Comparison of ENCODE assay signal across 25 cellular contexts in the genomic region with DNA sequence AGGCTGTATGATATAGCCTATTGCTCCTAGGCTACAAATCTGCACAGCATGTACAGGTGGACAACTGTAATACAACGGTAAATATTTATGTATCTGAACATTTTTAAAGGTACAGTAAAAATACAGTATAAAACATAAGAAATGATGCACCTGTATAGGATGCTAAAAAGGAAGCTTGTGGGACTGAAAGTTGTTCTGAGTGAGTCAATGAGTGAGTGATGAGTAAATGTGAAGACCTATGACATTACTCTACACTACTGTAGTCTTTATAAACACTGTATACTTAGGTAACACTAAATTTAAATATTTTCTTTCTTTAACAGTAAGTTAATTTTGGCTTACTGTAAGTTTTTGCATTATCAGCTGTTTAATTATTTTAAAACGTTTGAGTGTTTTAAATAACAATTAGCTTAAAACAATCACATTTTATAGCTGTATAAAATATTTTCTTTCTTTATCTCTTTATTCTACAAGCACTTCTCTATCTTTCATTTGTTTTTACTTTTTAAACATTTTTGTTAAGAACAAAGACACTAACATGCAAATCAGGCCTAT. TPM values are rescaled to one million over a fixed set of nuclear protein-coding genes. Genes with fewer than 3 reads are reported as not detected.
DNase-seq lines count a peak whose midpoint lies in the region; ATAC-seq, FAIRE-seq and TF ChIP-seq lines count a peak whose summit lies in the region.
"Had no signal": no experiment of that assay in that cellular context is flagged by ENCODE, and none has a peak within 500 bp of the region (broad histone marks: within the 10 kb centered on the region; RNA-seq: fewer than 3 reads in every experiment).

No MANE protein-coding gene starts in this region.

- H3K4me1 ChIP-seq in A549 (no peaks in the 10 kb centered on the region), upper lobe of left lung (no peaks in the 10 kb centered on the region), hepatocyte (ENCODE audit: insufficient read depth) (no peaks in the 10 kb centered on the region)
- H3K4me1 ChIP-seq: BE2C; BLaER1 treated with 17β-estradiol and CSF1 and Interleukin-3, amounts not matched to agents 10 nM and 100 nM had no signal

- H3K9me3 ChIP-seq in A549 (no peaks in the 10 kb centered on the region), upper lobe of left lung (no peaks in the 10 kb centered on the region), hepatocyte (ENCODE audit: low read depth) (no peaks in the 10 kb centered on the region)

- TF ChIP-seq CTCF in A549 (IDR thresholded peaks at IDR 0.05) (no peak), epithelial cell of esophagus (IDR thresholded peaks at IDR 0.05; ENCODE audit: insufficient read depth, low read depth, low read length, missing control alignments) (no peak), upper lobe of left lung (IDR thresholded peaks at IDR 0.05) (no peak), hepatocyte (IDR thresholded peaks at IDR 0.05; ENCODE audit: poor library complexity) (no peak)

- CTCF ChIA-PET in A549 (lab: Yijun Ruan, JAX), result no interaction called here

- TF ChIP-seq RAD21 in A549 (conservative IDR thresholded peaks at IDR 0.05 in 1 of 2, IDR thresholded peaks at IDR 0.05 in 1 of 2), result no peak

- TF ChIP-seq POLR2A in A549 (IDR thresholded peaks at IDR 0.05; ENCODE audit: low read length), result no peak
- no peak for TF ChIP-seq POLR2A in upper lobe of left lung (IDR thresholded peaks at IDR 0.05)

- H3K27me3 ChIP-seq in upper lobe of left lung (no peaks in the 10 kb centered on the region), hepatocyte (no peaks in the 10 kb centered on the region)
- H3K27me3 ChIP-seq: BE2C; BLaER1 treated with 17β-estradiol and CSF1 and Interleukin-3, amounts not matched to agents 10 nM and 100 nM had no signal

- H3K9me2 ChIP-seq in hepatocyte (replicated peaks; ENCODE audit: insufficient read depth), result no peaks in the 10 kb centered on the region

- no peak for DNase-seq in A549 (ENCODE audit: low read depth in 1 of 2, low spot score in 1 of 2)
- DNase-seq in RCC 7860 (ENCODE audit: low spot score), result no peak
- peak; percentile 1 for DNase-seq in epithelial cell of esophagus (ENCODE audit: low read depth)
- no peak for DNase-seq in cerebellar cortex (ENCODE audit: low spot score)
- no peak for DNase-seq in upper lobe of left lung
- DNase-seq in hepatocyte (ENCODE audit: low spot score), result no peak
- DNase-seq: ACHN; AML-193; BE2C; CD4-positive, alpha-beta T cell; CD8-positive, alpha-beta memory T cell; DMS 273 treated with DMSO at 0.1 percent for 48 hours; DMS79; EL; GDM1; GM23248; H7; HCEC 1CT had no signal

- FAIRE-seq in A549 (lab: Jason Lieb, UNC) (no peak), RCC 7860 (lab: Jason Lieb, UNC) (peak; percentile 41)
- FAIRE-seq: D721Med, GM12878, GM19239, H1 had no signal

- ATAC-seq in A549 (no peak), upper lobe of left lung (ENCODE audit: low FRiP score in 2 of 2) (no peak)
- ATAC-seq: GM12878 had no signal

- no peaks in the 10 kb centered on the region for H4K20me1 ChIP-seq in hepatocyte (ENCODE audit: insufficient read depth, poor library complexity, severe bottlenecking)
- H4K20me1 ChIP-seq: BLaER1 treated with 17β-estradiol and CSF1 and Interleukin-3, amounts not matched to agents 10 nM and 100 nM had no signal

- POLR2A ChIA-PET in A549 (lab: Yijun Ruan, JAX), result no interaction called here

- no peak overlapping the region for H3K4me2 ChIP-seq in A549
- H3K4me2 ChIP-seq in hepatocyte, result no peak overlapping the region
- H3K4me2 ChIP-seq: BLaER1 treated with 17β-estradiol and CSF1 and Interleukin-3, amounts not matched to agents 10 nM and 100 nM had no signal

- H3K27ac ChIP-seq in A549 (no peak overlapping the region), upper lobe of left lung (no peak overlapping the region), hepatocyte (no peak overlapping the region)
- H3K27ac ChIP-seq: 22Rv1; BLaER1 treated with 17β-estradiol and CSF1 and Interleukin-3, amounts not matched to agents 10 nM and 100 nM; GM23248 had no signal

- WGBS in A549 (ENCODE audit: missing lambda C conversion rate), result 2% methylated on average over 2 of the region's 2 CpGs
- 82 to 85% methylated on average over 2 of the region's 2 CpGs for WGBS in upper lobe of left lung, 2 donors
- 73% methylated on average over 2 of the region's 2 CpGs for WGBS in hepatocyte (ENCODE audit: low lambda C conversion rate, missing lambda C conversion rate)

- H3K79me2 ChIP-seq in hepatocyte, result no peaks in the 10 kb centered on the region

- H2AFZ ChIP-seq in hepatocyte, result no peak overlapping the region
- H2AFZ ChIP-seq: GM23248 had no signal

- H3K36me3 ChIP-seq in upper lobe of left lung, result no peaks in the 10 kb centered on the region
- no peaks in the 10 kb centered on the region for H3K36me3 ChIP-seq in hepatocyte (replicated peaks; ENCODE audit: insufficient read depth, low read depth)
- H3K36me3 ChIP-seq: BE2C; BLaER1 treated with 17β-estradiol and CSF1 and Interleukin-3, amounts not matched to agents 10 nM and 100 nM had no signal

- TF ChIP-seq EP300 in A549 (IDR thresholded peaks at IDR 0.05) (no peak), upper lobe of left lung (IDR thresholded peaks at IDR 0.05) (no peak)

- no peak overlapping the region for H3K4me3 ChIP-seq in A549
- no peak overlapping the region for H3K4me3 ChIP-seq in epithelial cell of esophagus (ENCODE audit: low read length)
- H3K4me3 ChIP-seq in upper lobe of left lung, result no peak overlapping the region
- no peak overlapping the region for H3K4me3 ChIP-seq in hepatocyte
- H3K4me3 ChIP-seq: BLaER1 treated with 17β-estradiol and CSF1 and Interleukin-3, amounts not matched to agents 10 nM and 100 nM; GM12878; GM23248 had no signal

TF ChIP-seq in A549, 52 proteins besides CTCF, POLR2A, EP300 and RAD21:
- TF ChIP-seq HOXB13 (CRISPR knock-in tag; IDR thresholded peaks at IDR 0.05; ENCODE audit: low read depth) (no peak), RFX5 (IDR thresholded peaks at IDR 0.05) (no peak), MAFK (IDR thresholded peaks at IDR 0.05; ENCODE audit: partially characterized antibody) (peak; percentile 52), RCOR1 (IDR thresholded peaks at IDR 0.05; ENCODE audit: low read depth, low read length) (no peak)

RNA-seq across cellular contexts. Expression of gene CDH18, which starts 28.1 kb away (rescaled TPM):
- polyA plus RNA-seq in A549 (2011; rRNA removed) (0.07 TPM in 1 of 2 replicates, not detected in the other), A549 (2017; fragmentation: RNase III; extraction: RNeasy Plus Mini Kit Qiagen cat#74134 plus additional on column Dnase treatment) (not detected in 3 replicates), hepatocyte (0.71 and 2.2 TPM in 2 replicates)
- not detected in 2 replicates for polyA plus RNA-seq in A549 (2012; cell fraction: cytosol; rRNA removed)
- polyA plus RNA-seq in A549 (2012; cell fraction: nucleus; rRNA removed), result not detected in 2 replicates
- polyA minus RNA-seq in A549 (2011; rRNA and poly(A)+ RNA removed), result not detected in 2 replicates
- total RNA-seq in upper lobe of left lung (not detected), hepatocyte (1.5 and 2.7 TPM in 2 replicates)
- total RNA-seq: CD4-positive, alpha-beta T cell; CD8-positive, alpha-beta memory T cell; GM12878 had no signal
- polyA plus RNA-seq: CD14-positive monocyte; CD8-positive, alpha-beta memory T cell; GM23248 had no signal
